In genomic region chr5:93545872-93546271, GRCh38 we compare ENCODE assay signal across 1 cellular context.
TF ChIP-seq lines count a peak whose summit lies in the region.

No MANE protein-coding gene starts in this region.

TF ChIP-seq in GM23338, 12 proteins besides CTCF, POLR2A, EP300 and RAD21 (continued from another document):
- TF ChIP-seq, protein P1, sequence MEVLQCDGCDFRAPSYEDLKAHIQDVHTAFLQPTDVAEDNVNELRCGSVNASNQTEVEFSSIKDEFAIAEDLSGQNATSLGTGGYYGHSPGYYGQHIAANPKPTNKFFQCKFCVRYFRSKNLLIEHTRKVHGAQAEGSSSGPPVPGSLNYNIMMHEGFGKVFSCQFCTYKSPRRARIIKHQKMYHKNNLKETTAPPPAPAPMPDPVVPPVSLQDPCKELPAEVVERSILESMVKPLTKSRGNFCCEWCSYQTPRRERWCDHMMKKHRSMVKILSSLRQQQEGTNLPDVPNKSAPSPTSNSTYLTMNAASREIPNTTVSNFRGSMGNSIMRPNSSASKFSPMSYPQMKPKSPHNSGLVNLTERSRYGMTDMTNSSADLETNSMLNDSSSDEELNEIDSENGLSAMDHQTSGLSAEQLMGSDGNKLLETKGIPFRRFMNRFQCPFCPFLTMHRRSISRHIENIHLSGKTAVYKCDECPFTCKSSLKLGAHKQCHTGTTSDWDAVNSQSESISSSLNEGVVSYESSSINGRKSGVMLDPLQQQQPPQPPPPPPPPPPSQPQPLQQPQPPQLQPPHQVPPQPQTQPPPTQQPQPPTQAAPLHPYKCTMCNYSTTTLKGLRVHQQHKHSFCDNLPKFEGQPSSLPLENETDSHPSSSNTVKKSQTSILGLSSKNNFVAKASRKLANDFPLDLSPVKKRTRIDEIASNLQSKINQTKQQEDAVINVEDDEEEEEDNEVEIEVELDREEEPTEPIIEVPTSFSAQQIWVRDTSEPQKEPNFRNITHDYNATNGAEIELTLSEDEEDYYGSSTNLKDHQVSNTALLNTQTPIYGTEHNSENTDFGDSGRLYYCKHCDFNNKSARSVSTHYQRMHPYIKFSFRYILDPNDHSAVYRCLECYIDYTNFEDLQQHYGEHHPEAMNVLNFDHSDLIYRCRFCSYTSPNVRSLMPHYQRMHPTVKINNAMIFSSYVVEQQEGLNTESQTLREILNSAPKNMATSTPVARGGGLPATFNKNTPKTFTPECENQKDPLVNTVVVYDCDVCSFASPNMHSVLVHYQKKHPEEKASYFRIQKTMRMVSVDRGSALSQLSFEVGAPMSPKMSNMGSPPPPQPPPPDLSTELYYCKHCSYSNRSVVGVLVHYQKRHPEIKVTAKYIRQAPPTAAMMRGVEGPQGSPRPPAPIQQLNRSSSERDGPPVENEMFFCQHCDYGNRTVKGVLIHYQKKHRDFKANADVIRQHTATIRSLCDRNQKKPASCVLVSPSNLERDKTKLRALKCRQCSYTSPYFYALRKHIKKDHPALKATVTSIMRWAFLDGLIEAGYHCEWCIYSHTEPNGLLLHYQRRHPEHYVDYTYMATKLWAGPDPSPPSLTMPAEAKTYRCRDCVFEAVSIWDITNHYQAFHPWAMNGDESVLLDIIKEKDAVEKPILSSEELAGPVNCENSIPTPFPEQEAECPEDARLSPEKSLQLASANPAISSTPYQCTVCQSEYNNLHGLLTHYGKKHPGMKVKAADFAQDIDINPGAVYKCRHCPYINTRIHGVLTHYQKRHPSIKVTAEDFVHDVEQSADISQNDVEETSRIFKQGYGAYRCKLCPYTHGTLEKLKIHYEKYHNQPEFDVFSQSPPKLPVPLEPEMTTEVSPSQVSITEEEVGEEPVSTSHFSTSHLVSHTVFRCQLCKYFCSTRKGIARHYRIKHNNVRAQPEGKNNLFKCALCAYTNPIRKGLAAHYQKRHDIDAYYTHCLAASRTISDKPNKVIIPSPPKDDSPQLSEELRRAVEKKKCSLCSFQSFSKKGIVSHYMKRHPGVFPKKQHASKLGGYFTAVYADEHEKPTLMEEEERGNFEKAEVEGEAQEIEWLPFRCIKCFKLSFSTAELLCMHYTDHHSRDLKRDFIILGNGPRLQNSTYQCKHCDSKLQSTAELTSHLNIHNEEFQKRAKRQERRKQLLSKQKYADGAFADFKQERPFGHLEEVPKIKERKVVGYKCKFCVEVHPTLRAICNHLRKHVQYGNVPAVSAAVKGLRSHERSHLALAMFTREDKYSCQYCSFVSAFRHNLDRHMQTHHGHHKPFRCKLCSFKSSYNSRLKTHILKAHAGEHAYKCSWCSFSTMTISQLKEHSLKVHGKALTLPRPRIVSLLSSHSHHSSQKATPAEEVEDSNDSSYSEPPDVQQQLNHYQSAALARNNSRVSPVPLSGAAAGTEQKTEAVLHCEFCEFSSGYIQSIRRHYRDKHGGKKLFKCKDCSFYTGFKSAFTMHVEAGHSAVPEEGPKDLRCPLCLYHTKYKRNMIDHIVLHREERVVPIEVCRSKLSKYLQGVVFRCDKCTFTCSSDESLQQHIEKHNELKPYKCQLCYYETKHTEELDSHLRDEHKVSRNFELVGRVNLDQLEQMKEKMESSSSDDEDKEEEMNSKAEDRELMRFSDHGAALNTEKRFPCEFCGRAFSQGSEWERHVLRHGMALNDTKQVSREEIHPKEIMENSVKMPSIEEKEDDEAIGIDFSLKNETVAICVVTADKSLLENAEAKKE (CRISPR knock-in tag; IDR thresholded peaks at IDR 0.05): no peak
- TF ChIP-seq ZNF331 (CRISPR knock-in tag; IDR thresholded peaks at IDR 0.05; ENCODE audit: low read depth): no peak
TF ChIP-seq in GM23338: peak in this region for 0.
